Comparison of ENCODE assay signal across 2 cellular contexts in the genomic region with DNA sequence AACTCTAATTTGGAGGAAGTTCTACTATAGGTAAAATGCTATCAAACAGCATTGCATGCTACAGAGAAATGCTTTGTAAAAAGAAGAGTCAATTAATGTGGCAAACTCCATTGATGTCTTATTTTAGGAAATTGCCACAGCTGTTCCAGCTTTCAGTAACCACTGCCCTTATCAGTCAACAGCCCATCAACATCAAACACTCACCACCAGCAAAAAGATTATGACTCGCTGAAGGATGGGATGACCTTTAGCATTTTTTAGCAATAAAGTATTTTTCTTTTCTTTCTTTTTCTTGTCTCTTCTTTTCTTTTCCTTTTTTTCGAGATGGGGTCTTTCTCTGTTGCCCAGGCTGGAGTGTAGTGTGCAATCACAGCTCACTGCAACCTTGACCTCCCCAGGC.
TF ChIP-seq lines count a peak whose summit lies in the region.

No MANE protein-coding gene starts in this region.

TF ChIP-seq in A549, 52 proteins besides CTCF, POLR2A, EP300 and RAD21:
- no peak for TF ChIP-seq ZFP36 (IDR thresholded peaks at IDR 0.05; ENCODE audit: borderline replicate concordance, partially characterized antibody)
- TF ChIP-seq ZNF302 (CRISPR knock-in tag; IDR thresholded peaks at IDR 0.05): no peak
- no peak for TF ChIP-seq FOSL2 (IDR thresholded peaks at IDR 0.05)
- TF ChIP-seq FOSL2 (CRISPR knock-in tag; IDR thresholded peaks at IDR 0.05): no peak
- TF ChIP-seq GATA3 (IDR thresholded peaks at IDR 0.05; ENCODE audit: borderline replicate concordance): no peak
- no peak for TF ChIP-seq KDM5A (IDR thresholded peaks at IDR 0.05)

TF ChIP-seq in GM12878, 131 proteins besides CTCF, POLR2A, EP300 and RAD21:
- TF ChIP-seq RUNX3 (IDR thresholded peaks at IDR 0.05; ENCODE audit: low read length) (0 out of 2 replicates have a peak, but pooled peaks have one; percentile 21), NBN (IDR thresholded peaks at IDR 0.05) (no peak), PAX8 (IDR thresholded peaks at IDR 0.05) (no peak), MEF2B (IDR thresholded peaks at IDR 0.05; ENCODE audit: partially characterized antibody, poor library complexity, severe bottlenecking) (no peak), GABPA (IDR thresholded peaks at IDR 0.05; ENCODE audit: low read depth) (no peak), SRF (IDR thresholded peaks at IDR 0.05; ENCODE audit: low read depth in 2 of 2, low read length in 2 of 2) (no peak), MXI1 (IDR thresholded peaks at IDR 0.05; ENCODE audit: low read depth, low read length) (no peak), JUNB (IDR thresholded peaks at IDR 0.05) (peak; percentile 16; the same call in 1 of the 2 replicates), STAT3 (IDR thresholded peaks at IDR 0.05; ENCODE audit: low read depth, low read length) (no peak), TCF3 (IDR thresholded peaks at IDR 0.05; ENCODE audit: borderline replicate concordance, insufficient read depth, low read depth, low read length) (no peak), RELA (IDR thresholded peaks at IDR 0.05; ENCODE audit: borderline replicate concordance, partially characterized antibody) (no peak)
TF ChIP-seq in GM12878: peak in this region for 2.
